Comparison of ENCODE assay signal across 25 cellular contexts in the genomic region with DNA sequence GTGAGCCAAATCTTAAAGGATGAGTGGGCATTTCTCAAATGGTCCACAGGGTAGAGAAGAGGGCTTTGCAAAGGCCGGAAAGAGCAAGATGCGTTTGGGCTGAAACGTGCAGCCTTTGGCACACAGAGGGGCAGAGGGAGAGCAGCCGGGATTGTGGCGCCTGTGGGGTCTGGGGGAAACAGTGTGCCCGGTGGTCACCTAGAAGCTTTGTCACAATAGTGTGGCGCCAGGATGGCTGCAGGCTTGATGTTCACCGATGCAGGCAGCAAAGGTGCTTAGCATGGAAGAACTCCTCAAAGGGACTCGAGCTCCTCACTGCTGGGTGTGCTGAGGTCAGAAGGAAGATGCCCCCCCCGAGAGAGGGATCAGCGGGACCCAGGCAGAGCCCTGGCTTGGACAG. TPM values are rescaled to one million over a fixed set of nuclear protein-coding genes. Genes with fewer than 3 reads are reported as not detected.
"Had no signal": no experiment of that assay in that cellular context is flagged by ENCODE, and none has a peak within 500 bp of the region (broad histone marks: within the 10 kb centered on the region; RNA-seq: fewer than 3 reads in every experiment).

No MANE protein-coding gene starts in this region.

- H3K4me3 Mint-ChIP-seq: mesothelial cell of epicardium had no signal

- H3K36me3 ChIP-seq: esophagus squamous epithelium, gastrocnemius medialis, left lung, lower lobe of right lung had no signal

- H3K36me3 Mint-ChIP-seq: mesothelial cell of epicardium had no signal

- H3K4me1 Mint-ChIP-seq: mesothelial cell of epicardium had no signal

- H3K4me3 ChIP-seq: coronary artery, dorsolateral prefrontal cortex, esophagus squamous epithelium, gastrocnemius medialis, heart right ventricle, left lung, lower lobe of right lung, mucosa of descending colon had no signal

- H3K4me1 ChIP-seq: gastrocnemius medialis, heart right ventricle, left lung, lower lobe of right lung had no signal

- H3K27me3 ChIP-seq: esophagus squamous epithelium, gastrocnemius medialis, heart right ventricle, left lung had no signal

- H3K27ac ChIP-seq: coronary artery, dorsolateral prefrontal cortex, epithelial cell of prostate, esophagus squamous epithelium, gastrocnemius medialis, heart right ventricle, left lung, lower lobe of right lung had no signal

- H3K9me3 ChIP-seq: esophagus squamous epithelium, gastrocnemius medialis, heart right ventricle, left lung, lower lobe of right lung, mucosa of descending colon had no signal

- H3K27ac Mint-ChIP-seq: mesothelial cell of epicardium had no signal

- DNase-seq: dermis blood vessel endothelial cell; dorsolateral prefrontal cortex; effector CD4-positive, alpha-beta T cell; effector memory CD4-positive, alpha-beta T cell; erythroblast; esophagus squamous epithelium; foreskin fibroblast; foreskin melanocyte; gastrocnemius medialis; glutamatergic neuron; heart right ventricle; hippocampal formation; left cardiac atrium; left lung; left ventricle myocardium superior; lower lobe of right lung; mesenchymal stem cell; mucosa of descending colon had no signal

RNA-seq across cellular contexts. Expression of gene TPO, which starts 23.8 kb away (rescaled TPM):
- total RNA-seq: dermis blood vessel endothelial cell, glomerular endothelial cell, kidney epithelial cell, lung microvascular endothelial cell, mesothelial cell of epicardium, myocyte had no signal
